ENCODE assay signal across 9 cellular contexts in the genomic region with DNA sequence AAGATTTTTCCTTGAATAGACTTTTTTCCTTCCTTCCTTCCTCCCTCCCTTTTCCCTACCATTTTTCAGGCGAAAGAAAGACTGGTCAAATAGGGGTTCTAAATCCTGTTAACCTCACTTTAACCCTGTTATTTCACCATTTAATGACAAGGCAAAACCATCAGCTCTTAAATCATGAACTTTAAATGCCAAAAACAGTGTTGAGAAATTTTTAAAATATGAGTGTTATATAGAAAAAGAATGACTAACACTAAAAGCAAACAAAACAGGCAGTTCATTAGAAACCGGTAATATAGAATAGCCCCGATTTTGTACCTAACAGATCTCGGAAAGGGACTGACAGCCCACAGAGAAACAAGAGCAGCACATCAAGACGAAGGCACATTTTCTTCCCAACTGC. TPM values are rescaled to one million over a fixed set of nuclear protein-coding genes. Genes with fewer than 3 reads are reported as not detected.
DNase-seq lines count a peak whose midpoint lies in the region; ATAC-seq and TF ChIP-seq lines count a peak whose summit lies in the region.
"Had no signal": no experiment of that assay in that cellular context is flagged by ENCODE, and none has a peak within 500 bp of the region (broad histone marks: within the 10 kb centered on the region; RNA-seq: fewer than 3 reads in every experiment).

No MANE protein-coding gene starts in this region.

- H3K36me3 ChIP-seq in thoracic aorta = no peaks in the 10 kb centered on the region
- H3K36me3 ChIP-seq: neutrophil had no signal

- H3K9me3 Mint-ChIP-seq in glutamatergic neuron (ENCODE audit: unreplicated experiment) = peaks cover 6% of the 10 kb centered on the region

- peak overlapping the region; percentile 70 for H3K4me3 ChIP-seq in thoracic aorta

- peaks cover 10% of the 10 kb centered on the region for H3K36me3 Mint-ChIP-seq in T-helper 17 cell (ENCODE audit: low read depth)
- peaks cover 5% of the 10 kb centered on the region for H3K36me3 Mint-ChIP-seq in glutamatergic neuron (ENCODE audit: unreplicated experiment)

- no peaks in the 10 kb centered on the region for H3K9me3 ChIP-seq in T-helper 17 cell (ENCODE audit: control insufficient read depth, low read length, poor library complexity, severe bottlenecking)
- H3K9me3 ChIP-seq in thoracic aorta = no peaks in the 10 kb centered on the region
- H3K9me3 ChIP-seq: neutrophil had no signal

- H3K27ac Mint-ChIP-seq in T-helper 17 cell (peak overlapping the region; percentile 98), glutamatergic neuron (ENCODE audit: unreplicated experiment) (peak overlapping the region; percentile 95)

- H3K4me3 Mint-ChIP-seq in T-helper 17 cell (peak overlapping the region; percentile 96), glutamatergic neuron (ENCODE audit: unreplicated experiment) (peak overlapping the region; percentile 78)

- TF ChIP-seq CTCF in glutamatergic neuron (IDR thresholded peaks at IDR 0.05; ENCODE audit: partially characterized antibody, unreplicated experiment) = no peak
- no peak for TF ChIP-seq CTCF in thoracic aorta (IDR thresholded peaks at IDR 0.05)

- no peak for TF ChIP-seq POLR2A in erythroblast (IDR thresholded peaks at IDR 0.05; ENCODE audit: low read length)

- H3K27me3 ChIP-seq in thoracic aorta (replicated peaks; ENCODE audit: insufficient read depth) = no peaks in the 10 kb centered on the region

- H3K4me1 Mint-ChIP-seq in T-helper 17 cell (peaks cover 67% of the 10 kb centered on the region), glutamatergic neuron (ENCODE audit: low read depth, unreplicated experiment) (peaks cover 38% of the 10 kb centered on the region)

- DNase-seq in ACHN (peak; percentile 4), T-helper 17 cell (no peak), glutamatergic neuron (no peak), thoracic aorta (ENCODE audit: low spot score) (no peak), erythroblast (lab: John Stamatoyannopoulos, UW) (no peak), NCI-H187 (lab: John Stamatoyannopoulos, UW) (no peak), DMS79 treated with DMSO at 0.1 percent for 48 hours (lab: John Stamatoyannopoulos, UW) (no peak)

- ATAC-seq in GM19455 (IDR thresholded peaks at IDR 0.05; ENCODE audit: unreplicated experiment) (peak; percentile 1), T-helper 17 cell (no peak), thoracic aorta (ENCODE audit: insufficient number of reproducible peaks, low FRiP score, low read depth) (no peak)

- H3K4me1 ChIP-seq in thoracic aorta (ENCODE audit: control insufficient read depth in 1 of 2, low read depth in 2 of 2) = peaks cover 8 to 17% of the 10 kb centered on the region in 2 donors

- in situ Hi-C loops in ACHN (cut with HindIII; ENCODE audit: low pct_ligation_motif_present, low pct_unique_long_range_greater_than_20kb, low sequenced_read_pairs) = no loop called here

- H3K27me3 Mint-ChIP-seq in T-helper 17 cell = no peaks in the 10 kb centered on the region
- peaks cover 5% of the 10 kb centered on the region for H3K27me3 Mint-ChIP-seq in glutamatergic neuron (ENCODE audit: unreplicated experiment)

- H3K27ac ChIP-seq in thoracic aorta = peak overlapping the region; percentile 30 to 53
- H3K27ac ChIP-seq: neutrophil had no signal

RNA-seq across cellular contexts. Expression of gene CEP85L, which starts 57.3 kb away (rescaled TPM):
- total RNA-seq in T-helper 17 cell (10 to 100 TPM; 87.6 to 95.6 TPM), glutamatergic neuron (ENCODE audit: unreplicated experiment) (51.5 TPM), thoracic aorta (10 to 100 TPM; 13.3 to 22.7 TPM)
